In the genomic region with DNA sequence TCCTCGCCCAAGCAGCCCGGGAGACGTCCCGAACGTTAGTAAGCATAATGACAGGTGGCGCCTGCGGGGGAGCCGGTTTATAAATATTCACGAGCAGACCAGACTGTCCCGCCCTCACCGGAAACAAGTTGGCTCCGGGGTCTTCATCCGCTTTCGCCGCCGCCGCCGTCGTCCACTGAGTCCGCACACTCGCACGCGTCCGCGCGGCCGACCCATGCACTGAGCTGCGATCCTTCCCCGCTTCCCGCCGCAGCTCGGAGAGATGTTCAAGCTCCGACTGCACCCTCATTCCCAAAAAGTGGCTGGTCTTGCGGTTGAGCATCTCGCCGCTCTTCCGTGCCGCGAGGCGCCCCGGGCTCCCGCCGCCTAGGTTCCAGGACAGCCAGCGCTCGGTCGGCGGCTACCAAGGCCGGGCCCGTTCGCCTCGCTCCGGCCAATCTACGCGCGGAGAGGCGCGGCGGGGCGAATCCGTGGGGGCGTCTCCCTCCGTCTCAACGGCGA, we compare ENCODE assay signal across 1 cellular context.
TF ChIP-seq lines count a peak whose summit lies in the region.

No MANE protein-coding gene starts in this region.

TF ChIP-seq in HepG2, 621 proteins besides CTCF, POLR2A, EP300 and RAD21 (continues in another document):
- TF ChIP-seq NBN (conservative IDR thresholded peaks at IDR 0.05): no peak
- TF ChIP-seq ZNF232 (CRISPR knock-in tag; IDR thresholded peaks at IDR 0.05; ENCODE audit: borderline replicate concordance): no peak
- TF ChIP-seq U2AF2 (IDR thresholded peaks at IDR 0.05; ENCODE audit: low read depth, low read length): no peak
- TF ChIP-seq, protein P1, sequence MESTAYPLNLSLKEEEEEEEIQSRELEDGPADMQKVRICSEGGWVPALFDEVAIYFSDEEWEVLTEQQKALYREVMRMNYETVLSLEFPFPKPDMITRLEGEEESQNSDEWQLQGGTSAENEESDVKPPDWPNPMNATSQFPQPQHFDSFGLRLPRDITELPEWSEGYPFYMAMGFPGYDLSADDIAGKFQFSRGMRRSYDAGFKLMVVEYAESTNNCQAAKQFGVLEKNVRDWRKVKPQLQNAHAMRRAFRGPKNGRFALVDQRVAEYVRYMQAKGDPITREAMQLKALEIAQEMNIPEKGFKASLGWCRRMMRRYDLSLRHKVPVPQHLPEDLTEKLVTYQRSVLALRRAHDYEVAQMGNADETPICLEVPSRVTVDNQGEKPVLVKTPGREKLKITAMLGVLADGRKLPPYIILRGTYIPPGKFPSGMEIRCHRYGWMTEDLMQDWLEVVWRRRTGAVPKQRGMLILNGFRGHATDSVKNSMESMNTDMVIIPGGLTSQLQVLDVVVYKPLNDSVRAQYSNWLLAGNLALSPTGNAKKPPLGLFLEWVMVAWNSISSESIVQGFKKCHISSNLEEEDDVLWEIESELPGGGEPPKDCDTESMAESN (CRISPR knock-in tag; conservative IDR thresholded peaks at IDR 0.05): peak; percentile 23; the same call in 1 of the 2 replicates
- 0 out of 2 replicates have a peak, but pooled peaks have one; percentile 4 for TF ChIP-seq ZNF737 (CRISPR knock-in tag; IDR thresholded peaks at IDR 0.05; ENCODE audit: borderline replicate concordance)
- TF ChIP-seq, protein P2, sequence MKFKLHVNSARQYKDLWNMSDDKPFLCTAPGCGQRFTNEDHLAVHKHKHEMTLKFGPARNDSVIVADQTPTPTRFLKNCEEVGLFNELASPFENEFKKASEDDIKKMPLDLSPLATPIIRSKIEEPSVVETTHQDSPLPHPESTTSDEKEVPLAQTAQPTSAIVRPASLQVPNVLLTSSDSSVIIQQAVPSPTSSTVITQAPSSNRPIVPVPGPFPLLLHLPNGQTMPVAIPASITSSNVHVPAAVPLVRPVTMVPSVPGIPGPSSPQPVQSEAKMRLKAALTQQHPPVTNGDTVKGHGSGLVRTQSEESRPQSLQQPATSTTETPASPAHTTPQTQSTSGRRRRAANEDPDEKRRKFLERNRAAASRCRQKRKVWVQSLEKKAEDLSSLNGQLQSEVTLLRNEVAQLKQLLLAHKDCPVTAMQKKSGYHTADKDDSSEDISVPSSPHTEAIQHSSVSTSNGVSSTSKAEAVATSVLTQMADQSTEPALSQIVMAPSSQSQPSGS (CRISPR knock-in tag; IDR thresholded peaks at IDR 0.05): no peak
- TF ChIP-seq, protein P3, sequence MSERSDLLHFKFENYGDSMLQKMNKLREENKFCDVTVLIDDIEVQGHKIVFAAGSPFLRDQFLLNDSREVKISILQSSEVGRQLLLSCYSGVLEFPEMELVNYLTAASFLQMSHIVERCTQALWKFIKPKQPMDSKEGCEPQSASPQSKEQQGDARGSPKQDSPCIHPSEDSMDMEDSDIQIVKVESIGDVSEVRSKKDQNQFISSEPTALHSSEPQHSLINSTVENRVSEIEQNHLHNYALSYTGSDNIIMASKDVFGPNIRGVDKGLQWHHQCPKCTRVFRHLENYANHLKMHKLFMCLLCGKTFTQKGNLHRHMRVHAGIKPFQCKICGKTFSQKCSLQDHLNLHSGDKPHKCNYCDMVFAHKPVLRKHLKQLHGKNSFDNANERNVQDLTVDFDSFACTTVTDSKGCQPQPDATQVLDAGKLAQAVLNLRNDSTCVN (CRISPR knock-in tag; IDR thresholded peaks at IDR 0.05; ENCODE audit: borderline replicate concordance): no peak
- TF ChIP-seq, protein P4, sequence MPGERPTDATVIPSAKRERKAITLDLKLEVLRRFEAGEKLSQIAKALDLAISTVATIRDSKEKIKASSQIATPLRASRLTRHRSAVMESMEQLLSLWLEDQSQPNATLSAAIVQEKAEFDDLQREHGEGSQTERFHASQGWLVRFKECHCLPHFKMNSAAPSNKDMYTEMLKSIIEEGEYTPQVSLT (CRISPR knock-in tag; IDR thresholded peaks at IDR 0.05; ENCODE audit: borderline replicate concordance, low read depth): no peak
- TF ChIP-seq KDM4B (CRISPR knock-in tag; IDR thresholded peaks at IDR 0.05): 0 out of 2 replicates have a peak, but pooled peaks have one; percentile 13
- no peak; the same call in 1 of the 2 replicates for TF ChIP-seq ZFP90 (CRISPR knock-in tag; IDR thresholded peaks at IDR 0.05; ENCODE audit: borderline replicate concordance)
- TF ChIP-seq SSRP1 (CRISPR knock-in tag; IDR thresholded peaks at IDR 0.05): no peak
- TF ChIP-seq HMGA1 (CRISPR knock-in tag; conservative IDR thresholded peaks at IDR 0.05): no peak
- no peak for TF ChIP-seq ZNF101 (CRISPR knock-in tag; IDR thresholded peaks at IDR 0.05; ENCODE audit: borderline replicate concordance, low read depth)
- 0 out of 2 replicates have a peak, but pooled peaks have one; percentile 29 for TF ChIP-seq ZNF766 (CRISPR knock-in tag; IDR thresholded peaks at IDR 0.05; ENCODE audit: borderline replicate concordance)
- TF ChIP-seq, protein P5, sequence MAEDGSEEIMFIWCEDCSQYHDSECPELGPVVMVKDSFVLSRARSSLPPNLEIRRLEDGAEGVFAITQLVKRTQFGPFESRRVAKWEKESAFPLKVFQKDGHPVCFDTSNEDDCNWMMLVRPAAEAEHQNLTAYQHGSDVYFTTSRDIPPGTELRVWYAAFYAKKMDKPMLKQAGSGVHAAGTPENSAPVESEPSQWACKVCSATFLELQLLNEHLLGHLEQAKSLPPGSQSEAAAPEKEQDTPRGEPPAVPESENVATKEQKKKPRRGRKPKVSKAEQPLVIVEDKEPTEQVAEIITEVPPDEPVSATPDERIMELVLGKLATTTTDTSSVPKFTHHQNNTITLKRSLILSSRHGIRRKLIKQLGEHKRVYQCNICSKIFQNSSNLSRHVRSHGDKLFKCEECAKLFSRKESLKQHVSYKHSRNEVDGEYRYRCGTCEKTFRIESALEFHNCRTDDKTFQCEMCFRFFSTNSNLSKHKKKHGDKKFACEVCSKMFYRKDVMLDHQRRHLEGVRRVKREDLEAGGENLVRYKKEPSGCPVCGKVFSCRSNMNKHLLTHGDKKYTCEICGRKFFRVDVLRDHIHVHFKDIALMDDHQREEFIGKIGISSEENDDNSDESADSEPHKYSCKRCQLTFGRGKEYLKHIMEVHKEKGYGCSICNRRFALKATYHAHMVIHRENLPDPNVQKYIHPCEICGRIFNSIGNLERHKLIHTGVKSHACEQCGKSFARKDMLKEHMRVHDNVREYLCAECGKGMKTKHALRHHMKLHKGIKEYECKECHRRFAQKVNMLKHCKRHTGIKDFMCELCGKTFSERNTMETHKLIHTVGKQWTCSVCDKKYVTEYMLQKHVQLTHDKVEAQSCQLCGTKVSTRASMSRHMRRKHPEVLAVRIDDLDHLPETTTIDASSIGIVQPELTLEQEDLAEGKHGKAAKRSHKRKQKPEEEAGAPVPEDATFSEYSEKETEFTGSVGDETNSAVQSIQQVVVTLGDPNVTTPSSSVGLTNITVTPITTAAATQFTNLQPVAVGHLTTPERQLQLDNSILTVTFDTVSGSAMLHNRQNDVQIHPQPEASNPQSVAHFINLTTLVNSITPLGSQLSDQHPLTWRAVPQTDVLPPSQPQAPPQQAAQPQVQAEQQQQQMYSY (CRISPR knock-in tag; IDR thresholded peaks at IDR 0.05): no peak
- TF ChIP-seq, protein P6, sequence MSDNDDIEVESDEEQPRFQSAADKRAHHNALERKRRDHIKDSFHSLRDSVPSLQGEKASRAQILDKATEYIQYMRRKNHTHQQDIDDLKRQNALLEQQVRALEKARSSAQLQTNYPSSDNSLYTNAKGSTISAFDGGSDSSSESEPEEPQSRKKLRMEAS (IDR thresholded peaks at IDR 0.05): peak; percentile 77
- no peak for TF ChIP-seq MIXL1 (CRISPR knock-in tag; IDR thresholded peaks at IDR 0.05)
- TF ChIP-seq GFI1 (CRISPR knock-in tag; IDR thresholded peaks at IDR 0.05; ENCODE audit: borderline replicate concordance): peak; percentile 34; the same call in 1 of the 2 replicates
- TF ChIP-seq ZNF546 (CRISPR knock-in tag; conservative IDR thresholded peaks at IDR 0.05): 0 out of 2 replicates have a peak, but pooled peaks have one; percentile 10
- TF ChIP-seq, protein P7, sequence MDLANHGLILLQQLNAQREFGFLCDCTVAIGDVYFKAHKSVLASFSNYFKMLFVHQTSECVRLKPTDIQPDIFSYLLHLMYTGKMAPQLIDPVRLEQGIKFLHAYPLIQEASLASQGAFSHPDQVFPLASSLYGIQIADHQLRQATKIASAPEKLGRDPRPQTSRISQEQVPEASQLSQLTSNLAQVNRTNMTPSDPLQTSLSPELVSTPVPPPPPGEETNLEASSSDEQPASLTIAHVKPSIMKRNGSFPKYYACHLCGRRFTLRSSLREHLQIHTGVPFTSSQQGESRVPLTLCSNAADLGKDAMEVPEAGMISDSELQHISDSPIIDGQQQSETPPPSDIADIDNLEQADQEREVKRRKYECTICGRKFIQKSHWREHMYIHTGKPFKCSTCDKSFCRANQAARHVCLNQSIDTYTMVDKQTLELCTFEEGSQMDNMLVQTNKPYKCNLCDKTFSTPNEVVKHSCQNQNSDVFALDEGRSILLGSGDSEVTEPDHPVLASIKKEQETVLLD (CRISPR knock-in tag; IDR thresholded peaks at IDR 0.05; ENCODE audit: low read depth): 0 out of 2 replicates have a peak, but pooled peaks have one; percentile 27
- peak; percentile 63 for TF ChIP-seq ZBTB7A (CRISPR knock-in tag; IDR thresholded peaks at IDR 0.05)
- TF ChIP-seq, protein P8, sequence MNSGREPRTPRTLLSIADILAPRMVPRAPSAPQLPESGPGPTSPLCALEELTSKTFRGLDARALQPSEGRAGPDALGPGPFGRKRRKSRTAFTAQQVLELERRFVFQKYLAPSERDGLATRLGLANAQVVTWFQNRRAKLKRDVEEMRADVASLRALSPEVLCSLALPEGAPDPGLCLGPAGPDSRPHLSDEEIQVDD (CRISPR knock-in tag; IDR thresholded peaks at IDR 0.05; ENCODE audit: borderline replicate concordance): peak; percentile 93
- TF ChIP-seq PHF5A (CRISPR knock-in tag; IDR thresholded peaks at IDR 0.05; ENCODE audit: low read depth, unreplicated experiment): no peak
- no peak for TF ChIP-seq ZNF720 (CRISPR knock-in tag; IDR thresholded peaks at IDR 0.05)
- TF ChIP-seq, protein P9, sequence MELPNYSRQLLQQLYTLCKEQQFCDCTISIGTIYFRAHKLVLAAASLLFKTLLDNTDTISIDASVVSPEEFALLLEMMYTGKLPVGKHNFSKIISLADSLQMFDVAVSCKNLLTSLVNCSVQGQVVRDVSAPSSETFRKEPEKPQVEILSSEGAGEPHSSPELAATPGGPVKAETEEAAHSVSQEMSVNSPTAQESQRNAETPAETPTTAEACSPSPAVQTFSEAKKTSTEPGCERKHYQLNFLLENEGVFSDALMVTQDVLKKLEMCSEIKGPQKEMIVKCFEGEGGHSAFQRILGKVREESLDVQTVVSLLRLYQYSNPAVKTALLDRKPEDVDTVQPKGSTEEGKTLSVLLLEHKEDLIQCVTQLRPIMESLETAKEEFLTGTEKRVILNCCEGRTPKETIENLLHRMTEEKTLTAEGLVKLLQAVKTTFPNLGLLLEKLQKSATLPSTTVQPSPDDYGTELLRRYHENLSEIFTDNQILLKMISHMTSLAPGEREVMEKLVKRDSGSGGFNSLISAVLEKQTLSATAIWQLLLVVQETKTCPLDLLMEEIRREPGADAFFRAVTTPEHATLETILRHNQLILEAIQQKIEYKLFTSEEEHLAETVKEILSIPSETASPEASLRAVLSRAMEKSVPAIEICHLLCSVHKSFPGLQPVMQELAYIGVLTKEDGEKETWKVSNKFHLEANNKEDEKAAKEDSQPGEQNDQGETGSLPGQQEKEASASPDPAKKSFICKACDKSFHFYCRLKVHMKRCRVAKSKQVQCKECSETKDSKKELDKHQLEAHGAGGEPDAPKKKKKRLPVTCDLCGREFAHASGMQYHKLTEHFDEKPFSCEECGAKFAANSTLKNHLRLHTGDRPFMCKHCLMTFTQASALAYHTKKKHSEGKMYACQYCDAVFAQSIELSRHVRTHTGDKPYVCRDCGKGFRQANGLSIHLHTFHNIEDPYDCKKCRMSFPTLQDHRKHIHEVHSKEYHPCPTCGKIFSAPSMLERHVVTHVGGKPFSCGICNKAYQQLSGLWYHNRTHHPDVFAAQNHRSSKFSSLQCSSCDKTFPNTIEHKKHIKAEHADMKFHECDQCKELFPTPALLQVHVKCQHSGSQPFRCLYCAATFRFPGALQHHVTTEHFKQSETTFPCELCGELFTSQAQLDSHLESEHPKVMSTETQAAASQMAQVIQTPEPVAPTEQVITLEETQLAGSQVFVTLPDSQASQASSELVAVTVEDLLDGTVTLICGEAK (IDR thresholded peaks at IDR 0.05): no peak
- TF ChIP-seq, protein P9 (CRISPR knock-in tag; IDR thresholded peaks at IDR 0.05): no peak
